19 cellular contexts compared by ENCODE assay signal in the genomic region with DNA sequence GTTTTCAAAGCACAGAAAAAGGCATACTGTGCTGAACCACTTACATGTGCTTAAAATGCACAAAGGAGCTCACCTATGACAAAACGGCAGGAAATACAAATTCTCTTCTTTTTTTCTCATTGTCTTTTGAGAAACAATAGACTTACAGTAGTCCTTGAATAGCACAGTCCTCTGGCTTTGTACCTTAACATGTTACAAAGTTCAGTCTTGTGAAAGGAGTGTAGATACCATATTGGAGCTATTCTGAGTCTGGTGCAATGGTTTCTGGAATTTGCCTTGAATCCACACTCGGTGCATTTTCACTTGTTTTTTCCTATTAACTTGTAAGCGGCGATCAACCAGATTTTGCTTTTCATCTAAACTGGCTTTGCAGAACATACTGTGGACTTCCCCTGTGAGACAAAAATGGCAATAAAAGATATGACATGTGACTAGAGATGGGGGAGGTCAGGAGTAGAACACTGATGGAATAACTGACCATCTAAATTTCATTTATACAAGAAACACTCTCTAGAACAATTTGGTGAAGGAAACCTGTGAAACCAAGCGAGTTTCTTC.
A peak's percentile ranks its signal among the peaks of the same experiment; 100 is the strongest.
DNase-seq lines count a peak whose midpoint lies in the region; ATAC-seq and TF ChIP-seq lines count a peak whose summit lies in the region.
"Had no signal": no experiment of that assay in that cellular context is flagged by ENCODE, and none has a peak within 500 bp of the region (broad histone marks: within the 10 kb centered on the region; RNA-seq: fewer than 3 reads in every experiment).

No MANE protein-coding gene starts in this region.

- H3F3A ChIP-seq in MM.1S (ENCODE audit: insufficient read depth, low read length), result peaks cover 19% of the 10 kb centered on the region

- H3K9me3 ChIP-seq in MM.1S (replicated peaks; ENCODE audit: insufficient read depth, low read length) (no peaks in the 10 kb centered on the region), iPS-20b (ENCODE audit: insufficient read depth, low read depth, low read length) (no peaks in the 10 kb centered on the region)
- H3K9me3 ChIP-seq: body of pancreas, colonic mucosa, neutrophil had no signal

- peak overlapping the region; percentile 21; the same call in 1 of the 2 replicates for H3K4me3 ChIP-seq in MM.1S (ENCODE audit: low read length)
- H3K4me3 ChIP-seq in iPS-20b (ENCODE audit: low read length), result no peak overlapping the region
- H3K4me3 ChIP-seq: body of pancreas, colonic mucosa had no signal

- peak overlapping the region; percentile 52 for H3K27ac Mint-ChIP-seq in activated CD4-positive, alpha-beta T cell treated with anti-CD3 and anti-CD28 coated beads for 36 hours

- H3K27ac ChIP-seq in MM.1S (ENCODE audit: low read length), result peak overlapping the region; percentile 72
- H3K27ac ChIP-seq in iPS-20b (ENCODE audit: low read length), result no peak overlapping the region
- H3K27ac ChIP-seq: body of pancreas, colonic mucosa, VCaP had no signal

- intact Hi-C loops in activated CD4-positive, alpha-beta T cell treated with anti-CD3 and anti-CD28 coated beads for 36 hours (cut with DNase I, micrococcal nuclease), result no loop called here
- intact Hi-C loops in cardiac septum (cut with DNase I), result no loop called here

- H3K27me3 ChIP-seq in MM.1S (replicated peaks; ENCODE audit: insufficient read depth, low read length), result no peaks in the 10 kb centered on the region
- H3K27me3 ChIP-seq in iPS-20b (ENCODE audit: insufficient read depth, low read length), result no peaks in the 10 kb centered on the region
- H3K27me3 ChIP-seq: body of pancreas, colonic mucosa, neutrophil had no signal

- no peaks in the 10 kb centered on the region for H3K9me3 Mint-ChIP-seq in activated CD4-positive, alpha-beta T cell treated with anti-CD3 and anti-CD28 coated beads for 36 hours (ENCODE audit: low read depth)

- no peaks in the 10 kb centered on the region for H3K9me2 ChIP-seq in MM.1S (replicated peaks; ENCODE audit: insufficient read depth, low read length)

- no peaks in the 10 kb centered on the region for H4K20me1 ChIP-seq in MM.1S (ENCODE audit: insufficient read depth, low read length)

- CTCF ChIA-PET in activated CD4-positive, alpha-beta T cell treated with anti-CD3 and anti-CD28 coated beads for 36 hours (lab: Charles Lee), result interaction anchor here (0.6 to 4.0 kb wide), 6 partner anchors 16 to 502 kb away, joined by 3 to 20 read pairs (median 4); no protein-coding TSS in a partner anchor

- ATAC-seq in activated CD4-positive, alpha-beta T cell treated with anti-CD3 and anti-CD28 coated beads for 36 hours, result no peak
- ATAC-seq in GM18907 (IDR thresholded peaks at IDR 0.05; ENCODE audit: unreplicated experiment), result peak; percentile 27
- ATAC-seq: body of pancreas had no signal

- no peak for DNase-seq in activated CD4-positive, alpha-beta T cell treated with anti-CD3 and anti-CD28 coated beads for 36 hours
- DNase-seq in activated CD4-positive, alpha-beta T cell treated with anti-CD3 and anti-CD28 coated beads, Interleukin-2, amount 50 U/mL, for 4 hours, result no peak
- no peak for DNase-seq in MM.1S
- no peak for DNase-seq in SW480 (ENCODE audit: low spot score)
- no peak for DNase-seq in NCI-H1694 treated with DMSO at 0.1 percent for 48 hours (lab: John Stamatoyannopoulos, UW)
- no peak for DNase-seq in cardiac septum (ENCODE audit: low spot score)
- DNase-seq: activated naive CD4-positive, alpha-beta T cell treated with anti-CD3 and anti-CD28 coated beads, Interleukin-2, amount 50 U/mL, for 16 hours; body of pancreas; colonic mucosa; DMS79 treated with DMSO at 0.1 percent for 48 hours; NCI-H1048; NCI-H774; stimulated activated naive CD4-positive, alpha-beta T cell treated with Interleukin-2 at 50 U/mL for 16 hours; trophoblast cell had no signal

- H3K9ac ChIP-seq in MM.1S (ENCODE audit: low read length) (peak overlapping the region; percentile 34; the same call in 1 of the 2 replicates), iPS-20b (ENCODE audit: low read depth, low read length) (peak overlapping the region; percentile 10; the same call in 1 of the 2 replicates)

- peaks cover 70% of the 10 kb centered on the region for H3K4me1 Mint-ChIP-seq in activated CD4-positive, alpha-beta T cell treated with anti-CD3 and anti-CD28 coated beads for 36 hours

- H3K79me2 ChIP-seq in MM.1S (ENCODE audit: low read length), result no peaks in the 10 kb centered on the region

- no peaks in the 10 kb centered on the region for H3K27me3 Mint-ChIP-seq in activated CD4-positive, alpha-beta T cell treated with anti-CD3 and anti-CD28 coated beads for 36 hours

- H3K4me1 ChIP-seq in MM.1S (ENCODE audit: low read length) (peaks cover 52% of the 10 kb centered on the region), iPS-20b (ENCODE audit: insufficient read depth, low read length) (peaks cover 54% of the 10 kb centered on the region)
- H3K4me1 ChIP-seq: body of pancreas, colonic mucosa had no signal

- POLR2A ChIA-PET in activated CD4-positive, alpha-beta T cell treated with anti-CD3 and anti-CD28 coated beads for 36 hours (lab: Charles Lee), result no interaction called here

- no peak overlapping the region for H3K4me3 Mint-ChIP-seq in activated CD4-positive, alpha-beta T cell treated with anti-CD3 and anti-CD28 coated beads for 36 hours
- H3K4me3 Mint-ChIP-seq: CD14-positive monocyte had no signal

- H3K4me2 ChIP-seq in MM.1S (ENCODE audit: low read depth, low read length), result peak overlapping the region; percentile 48

- H2AFZ ChIP-seq in MM.1S (ENCODE audit: low read length), result peak overlapping the region; percentile 15; the same call in 1 of the 2 replicates

- H3K36me3 ChIP-seq in MM.1S (replicated peaks; ENCODE audit: insufficient read depth, low read length) (no peaks in the 10 kb centered on the region), iPS-20b (ENCODE audit: insufficient read depth, low read depth, low read length) (peaks cover 32% of the 10 kb centered on the region; the same call in 1 of the 2 replicates)
- H3K36me3 ChIP-seq: colonic mucosa, neutrophil had no signal

- H3K36me3 Mint-ChIP-seq in activated CD4-positive, alpha-beta T cell treated with anti-CD3 and anti-CD28 coated beads for 36 hours (ENCODE audit: low read depth), result peaks cover 40% of the 10 kb centered on the region

- TF ChIP-seq CTCF in MM.1S (IDR thresholded peaks at IDR 0.05; ENCODE audit: low read length), result no peak
